In the genomic region with DNA sequence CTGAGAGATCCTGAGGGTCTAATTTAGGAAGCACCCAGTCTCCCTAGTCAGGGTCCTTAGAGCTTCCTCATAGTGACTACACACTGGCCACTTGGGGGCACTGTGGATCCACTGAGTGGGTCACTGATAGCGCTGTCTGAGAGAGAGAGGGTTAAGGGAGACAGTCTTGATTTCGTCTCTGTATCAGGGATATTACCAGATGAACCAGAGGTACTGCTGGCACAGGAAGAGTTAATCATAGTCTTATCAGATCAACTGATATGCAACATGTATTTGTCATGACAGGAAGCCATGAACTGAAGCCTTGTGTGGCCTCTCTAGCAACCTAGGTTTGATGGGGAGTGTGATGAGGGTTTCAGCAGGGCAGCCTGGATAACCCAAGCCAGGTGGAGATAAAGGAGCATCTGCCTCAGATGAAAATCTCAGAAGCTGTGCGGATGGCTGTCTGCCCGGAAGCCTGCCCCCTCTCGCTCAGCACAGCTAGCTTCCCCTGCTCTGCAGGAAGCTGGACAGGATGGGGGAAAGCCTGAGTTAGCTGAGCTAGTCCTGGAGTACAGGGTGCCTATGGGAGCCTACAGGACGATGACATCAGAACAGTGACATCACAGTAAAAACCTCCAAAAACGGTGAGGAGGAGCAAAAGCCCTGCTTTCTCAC, we compare ENCODE assay signal across 8 cellular contexts.
DNase-seq lines count a peak whose midpoint lies in the region; ATAC-seq lines count a peak whose summit lies in the region.

No MANE protein-coding gene starts in this region.

- POLR2A ChIA-PET in activated CD4-positive, alpha-beta T cell treated with anti-CD3 and anti-CD28 coated beads, Interleukin-2, amount 10 ng/mL, durations not matched to agents 7 days and 5 days (lab: Charles Lee): no interaction called here
- POLR2A ChIA-PET in naive thymus-derived CD4-positive, alpha-beta T cell (lab: Charles Lee): interaction anchor here (0.6 to 5.8 kb wide), 12 partner anchors 9 to 300 kb away, joined by 3 to 54 read pairs (median 4); no protein-coding TSS in a partner anchor

- peaks cover 33% of the 10 kb centered on the region for H3K4me1 Mint-ChIP-seq in activated CD4-positive, alpha-beta T cell treated with anti-CD3 and anti-CD28 coated beads, Interleukin-2, amount 10 ng/mL, durations not matched to agents 7 days and 5 days
- H3K4me1 Mint-ChIP-seq in naive thymus-derived CD4-positive, alpha-beta T cell: peaks cover 4 to 38% (median 31%) of the 10 kb centered on the region in 7 donors
- H3K4me1 Mint-ChIP-seq in stimulated activated memory B cell treated with anti-CD40 and anti-IgM and Interleukin-4, amounts not matched to agents 10 μg/mL and 1 μg/mL and 100 μg/mL, for 72 hours: peaks cover 14% of the 10 kb centered on the region

- peaks cover 3 to 31% of the 10 kb centered on the region in 2 donors for H3K4me1 ChIP-seq in naive thymus-derived CD4-positive, alpha-beta T cell (ENCODE audit: control insufficient read depth in 2 of 2, insufficient read depth in 2 of 2, low read length in 2 of 2)

- peak overlapping the region; percentile 56 for H3K4me3 Mint-ChIP-seq in activated CD4-positive, alpha-beta T cell treated with anti-CD3 and anti-CD28 coated beads, Interleukin-2, amount 10 ng/mL, durations not matched to agents 7 days and 5 days
- H3K4me3 Mint-ChIP-seq in naive thymus-derived CD4-positive, alpha-beta T cell: peak overlapping the region; percentile 54 to 87 (median 70)
- peak overlapping the region; percentile 70 for H3K4me3 Mint-ChIP-seq in stimulated activated memory B cell treated with anti-CD40 and anti-IgM and Interleukin-4, amounts not matched to agents 10 μg/mL and 1 μg/mL and 100 μg/mL, for 72 hours

- no peaks in the 10 kb centered on the region for H3K9me3 Mint-ChIP-seq in activated CD4-positive, alpha-beta T cell treated with anti-CD3 and anti-CD28 coated beads, Interleukin-2, amount 10 ng/mL, durations not matched to agents 7 days and 5 days
- H3K9me3 Mint-ChIP-seq in naive thymus-derived CD4-positive, alpha-beta T cell: no peaks in the 10 kb centered on the region
- H3K9me3 Mint-ChIP-seq in stimulated activated memory B cell treated with anti-CD40 and anti-IgM and Interleukin-4, amounts not matched to agents 10 μg/mL and 1 μg/mL and 100 μg/mL, for 72 hours: no peaks in the 10 kb centered on the region

- H3K27ac Mint-ChIP-seq in activated CD4-positive, alpha-beta T cell treated with anti-CD3 and anti-CD28 coated beads, Interleukin-2, amount 10 ng/mL, durations not matched to agents 7 days and 5 days: peak overlapping the region; percentile 76
- H3K27ac Mint-ChIP-seq in naive thymus-derived CD4-positive, alpha-beta T cell: peak overlapping the region; percentile 61 to 91 (median 77)
- H3K27ac Mint-ChIP-seq in stimulated activated memory B cell treated with anti-CD40 and anti-IgM and Interleukin-4, amounts not matched to agents 10 μg/mL and 1 μg/mL and 100 μg/mL, for 72 hours: peak overlapping the region; percentile 11

- H3K36me3 Mint-ChIP-seq in activated CD4-positive, alpha-beta T cell treated with anti-CD3 and anti-CD28 coated beads, Interleukin-2, amount 10 ng/mL, durations not matched to agents 7 days and 5 days (ENCODE audit: low read depth): no peaks in the 10 kb centered on the region
- no peaks in the 10 kb centered on the region for H3K36me3 Mint-ChIP-seq in naive thymus-derived CD4-positive, alpha-beta T cell
- H3K36me3 Mint-ChIP-seq in stimulated activated memory B cell treated with anti-CD40 and anti-IgM and Interleukin-4, amounts not matched to agents 10 μg/mL and 1 μg/mL and 100 μg/mL, for 72 hours: no peaks in the 10 kb centered on the region

- DNase-seq in AG08395 (ENCODE audit: low spot score) (peak; percentile 83), NCI-H2171 treated with DMSO at 0.1 percent for 48 hours (lab: John Stamatoyannopoulos, UW) (peak; percentile 75), dermis blood vessel endothelial cell (peak; percentile 92)
- DNase-seq in activated CD4-positive, alpha-beta T cell treated with anti-CD3 and anti-CD28 coated beads, Interleukin-2, amount 10 ng/mL, durations not matched to agents 7 days and 5 days: peak; percentile 81
- DNase-seq in naive thymus-derived CD4-positive, alpha-beta T cell: peak; percentile 40 to 78 (median 68)

- peaks cover 9% of the 10 kb centered on the region for H3K27me3 Mint-ChIP-seq in activated CD4-positive, alpha-beta T cell treated with anti-CD3 and anti-CD28 coated beads, Interleukin-2, amount 10 ng/mL, durations not matched to agents 7 days and 5 days
- peaks cover 0 to 5% (median 0%) of the 10 kb centered on the region in 5 donors for H3K27me3 Mint-ChIP-seq in naive thymus-derived CD4-positive, alpha-beta T cell
- H3K27me3 Mint-ChIP-seq in stimulated activated memory B cell treated with anti-CD40 and anti-IgM and Interleukin-4, amounts not matched to agents 10 μg/mL and 1 μg/mL and 100 μg/mL, for 72 hours: peaks cover 22% of the 10 kb centered on the region

- CTCF ChIA-PET in activated CD4-positive, alpha-beta T cell treated with anti-CD3 and anti-CD28 coated beads, Interleukin-2, amount 10 ng/mL, durations not matched to agents 7 days and 5 days (lab: Charles Lee): interaction anchor here (0.6 to 3.6 kb wide), 29 partner anchors 9 to 463 kb away, joined by 3 to 26 read pairs (median 5); partner anchors contain the start of gene EPHB6
- CTCF ChIA-PET in naive thymus-derived CD4-positive, alpha-beta T cell (lab: Charles Lee): interaction anchor here (0.6 to 2.3 kb wide), 33 partner anchors 11 to 467 kb away, joined by 3 to 12 read pairs (median 4); no protein-coding TSS in a partner anchor

- H3K27me3 ChIP-seq in naive thymus-derived CD4-positive, alpha-beta T cell (ENCODE audit: control insufficient read depth in 2 of 2, insufficient read depth in 2 of 2, low read length in 2 of 2): no peaks in the 10 kb centered on the region

- H3K4me3 ChIP-seq in naive thymus-derived CD4-positive, alpha-beta T cell (ENCODE audit: low read length): peak overlapping the region; percentile 10

- intact Hi-C loops in naive thymus-derived CD4-positive, alpha-beta T cell (cut with micrococcal nuclease): loop anchor here (1.0 to 10.0 kb wide), 15 partner anchors 19 to 680 kb away; no protein-coding TSS in a partner anchor

- no peaks in the 10 kb centered on the region for H3K36me3 ChIP-seq in naive thymus-derived CD4-positive, alpha-beta T cell (ENCODE audit: control insufficient read depth in 2 of 3, insufficient read depth in 3 of 3, low read length in 3 of 3)

- peak overlapping the region; percentile 47 for H3K27ac ChIP-seq in naive thymus-derived CD4-positive, alpha-beta T cell (ENCODE audit: low read depth, low read length)

- ATAC-seq in GM18508 (IDR thresholded peaks at IDR 0.05; ENCODE audit: insufficient read depth, unreplicated experiment) (peak; percentile 92), HG02973 (IDR thresholded peaks at IDR 0.05; ENCODE audit: unreplicated experiment) (peak; percentile 92)
- ATAC-seq in naive thymus-derived CD4-positive, alpha-beta T cell: peak; percentile 93
- ATAC-seq in stimulated activated memory B cell treated with anti-CD40 and anti-IgM and Interleukin-4, amounts not matched to agents 10 μg/mL and 1 μg/mL and 100 μg/mL, for 72 hours: peak; percentile 87

- no peaks in the 10 kb centered on the region for H3K9me3 ChIP-seq in naive thymus-derived CD4-positive, alpha-beta T cell (ENCODE audit: control insufficient read depth in 2 of 3, low read length in 3 of 3)

Comparison
In these comparisons a context has a peak if more than half of its experiments do, and no peak if none do; other contexts are left out.
1. Peak in every context shown above with its lines: DNase-seq, ATAC-seq, H3K4me3 ChIP-seq and H3K27ac ChIP-seq.
2. H3K27ac Mint-ChIP-seq: peak in every context shown above with its lines; median percentile 77 in naive thymus-derived CD4-positive, alpha-beta T cell; 76 in activated CD4-positive, alpha-beta T cell treated with anti-CD3 and anti-CD28 coated beads, Interleukin-2, amount 10 ng/mL, durations not matched to agents 7 days and 5 days; 11 in stimulated activated memory B cell treated with anti-CD40 and anti-IgM and Interleukin-4, amounts not matched to agents 10 μg/mL and 1 μg/mL and 100 μg/mL, for 72 hours.